20 cellular contexts compared by ENCODE assay signal in genomic region chr12:80196419-80196818, GRCh38.
"Had no signal": no experiment of that assay in that cellular context is flagged by ENCODE, and none has a peak within 500 bp of the region (broad histone marks: within the 10 kb centered on the region; RNA-seq: fewer than 3 reads in every experiment).

No MANE protein-coding gene starts in this region.

- H3K4me1 Mint-ChIP-seq: naive thymus-derived CD4-positive, alpha-beta T cell; stimulated activated naive CD8-positive, alpha-beta T cell treated with anti-CD3 and anti-CD28 coated beads, Interleukin-15, amount 100 ng/mL, for 72 hours had no signal

- H3K27ac Mint-ChIP-seq: dendritic cell treated with granulocyte-macrophage colony-stimulating factor and Interleukin-4, amounts not matched to agents 40 ng/mL and 50 ng/mL, for 4 days; naive thymus-derived CD4-positive, alpha-beta T cell; nephron; neural progenitor cell; stimulated activated naive CD8-positive, alpha-beta T cell treated with anti-CD3 and anti-CD28 coated beads, Interleukin-15, amount 100 ng/mL, for 72 hours had no signal

- ATAC-seq: gastroesophageal sphincter; heart left ventricle; left cardiac atrium; left lung; naive thymus-derived CD4-positive, alpha-beta T cell; sciatic nerve; stimulated activated naive CD8-positive, alpha-beta T cell treated with anti-CD3 and anti-CD28 coated beads, Interleukin-15, amount 100 ng/mL, for 72 hours had no signal

- DNase-seq: effector memory CD4-positive, alpha-beta T cell; heart left ventricle; left cardiac atrium; left lung; mesendoderm; midbrain; naive thymus-derived CD4-positive, alpha-beta T cell; stimulated activated CD4-positive, alpha-beta T cell treated with anti-CD3 and anti-CD28 coated beads, Interleukin-12 subunit alpha, Interleukin-12 subunit beta, amount 100 ng/mL, for 4 hours; stimulated activated CD4-positive, alpha-beta T cell treated with anti-CD3 and anti-CD28 coated beads, Interleukin-1b, Interleukin-23, amount 100 ng/mL, for 48 hours; stimulated activated CD4-positive, alpha-beta T cell treated with anti-CD3 and anti-CD28 coated beads, Interleukin-4, amount 100 ng/mL, for 1 hour; stimulated activated CD8-positive, alpha-beta memory T cell treated with anti-CD3 and anti-CD28 coated beads, Interleukin-4, amount 100 ng/mL, for 48 hours; stimulated activated naive CD4-positive, alpha-beta T cell; stimulated activated naive CD8-positive, alpha-beta T cell treated with anti-CD3 and anti-CD28 coated beads, Interleukin-15, amount 100 ng/mL, for 72 hours; transverse colon had no signal

- FAIRE-seq: endothelial cell of umbilical vein had no signal

- H3K4me3 Mint-ChIP-seq: dendritic cell treated with granulocyte-macrophage colony-stimulating factor and Interleukin-4, amounts not matched to agents 40 ng/mL and 50 ng/mL, for 4 days; naive thymus-derived CD4-positive, alpha-beta T cell; nephron; neural progenitor cell; stimulated activated naive CD8-positive, alpha-beta T cell treated with anti-CD3 and anti-CD28 coated beads, Interleukin-15, amount 100 ng/mL, for 72 hours had no signal

- H3K9me3 Mint-ChIP-seq: dendritic cell treated with granulocyte-macrophage colony-stimulating factor and Interleukin-4, amounts not matched to agents 40 ng/mL and 50 ng/mL, for 4 days; nephron; neural progenitor cell; stimulated activated naive CD8-positive, alpha-beta T cell treated with anti-CD3 and anti-CD28 coated beads, Interleukin-15, amount 100 ng/mL, for 72 hours had no signal

- H3K36me3 Mint-ChIP-seq: naive thymus-derived CD4-positive, alpha-beta T cell; neural progenitor cell had no signal

- H3K27me3 Mint-ChIP-seq: dendritic cell treated with granulocyte-macrophage colony-stimulating factor and Interleukin-4, amounts not matched to agents 40 ng/mL and 50 ng/mL, for 4 days had no signal
